In the genomic region with DNA sequence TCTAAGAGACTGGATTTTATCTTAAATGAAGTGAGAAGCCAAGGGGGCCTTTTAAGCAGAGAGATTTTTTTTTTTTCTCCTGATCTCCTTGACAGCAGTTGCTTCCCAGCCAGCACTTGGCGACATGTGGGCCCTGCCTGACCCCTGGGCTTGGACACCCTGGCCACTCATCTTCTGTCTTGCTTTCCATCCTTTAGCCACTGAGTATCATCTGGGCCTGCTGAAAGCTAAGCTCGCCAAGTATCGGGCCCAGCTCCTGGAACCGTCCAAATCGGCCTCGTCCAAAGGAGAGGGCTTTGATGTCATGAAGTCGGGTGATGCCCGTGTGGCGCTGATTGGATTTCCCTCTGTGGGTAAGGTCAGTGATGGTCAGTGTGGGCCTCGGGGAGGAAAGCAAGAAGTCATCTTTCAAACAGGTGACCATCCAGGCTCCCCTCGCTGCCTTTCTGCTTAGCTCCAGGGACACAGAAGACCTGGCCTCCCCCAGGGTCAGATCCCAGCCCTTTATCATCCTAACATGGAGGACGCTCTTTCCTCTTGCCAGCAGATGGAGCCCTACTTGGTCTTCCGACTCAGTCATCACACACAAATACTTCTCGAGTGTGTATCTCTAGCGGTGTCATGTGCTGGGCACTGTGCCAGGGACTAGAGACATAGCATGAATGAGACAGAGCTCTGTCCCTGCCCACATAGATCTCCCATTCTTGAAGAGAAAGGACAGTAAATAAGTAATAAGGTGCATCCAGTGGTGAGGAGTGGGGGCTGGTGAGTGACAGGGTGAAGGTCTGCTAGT, we compare ENCODE assay signal across 8 cellular contexts. TPM values are rescaled to one million over a fixed set of nuclear protein-coding genes. Genes with fewer than 3 reads are reported as not detected.
A peak's percentile ranks its signal among the peaks of the same experiment; 100 is the strongest.
DNase-seq lines count a peak whose midpoint lies in the region; ATAC-seq, FAIRE-seq and TF ChIP-seq lines count a peak whose summit lies in the region.

No MANE protein-coding gene starts in this region.

- H3K27me3 ChIP-seq in Panc1 (ENCODE audit: control insufficient read depth, insufficient read depth, low read length) (no peaks in the 10 kb centered on the region), smooth muscle cell (ENCODE audit: low read depth) (no peaks in the 10 kb centered on the region)

- H4K20me1 ChIP-seq in smooth muscle cell (ENCODE audit: low read depth), result no peaks in the 10 kb centered on the region

- in situ Hi-C loops in Panc1 (cut with HindIII; ENCODE audit: low pct_unique_long_range_greater_than_20kb, low sequenced_read_pairs), result no loop called here

- POLR2A ChIA-PET in A549 (lab: Yijun Ruan, JAX) (interaction anchor here (0.6 kb wide), 1 partner anchor 89 kb away, joined by 3 read pairs; no protein-coding TSS in a partner anchor), GM10248 (lab: Yijun Ruan, JAX) (no interaction called here), Panc1 (lab: Charles Lee) (no interaction called here)

- no peak overlapping the region for H2AFZ ChIP-seq in smooth muscle cell (ENCODE audit: low read depth)

- TF ChIP-seq CTCF in A549 (IDR thresholded peaks at IDR 0.05) (peak; percentile 55), GM10248 (IDR thresholded peaks at IDR 0.05; ENCODE audit: control extremely low read depth, extremely low read depth, low read depth, missing control alignments) (peak; percentile 20), Panc1 (IDR thresholded peaks at IDR 0.05) (peak; percentile 73; the same call in 1 of the 2 replicates), fibroblast of the aortic adventitia (IDR thresholded peaks at IDR 0.05; ENCODE audit: insufficient read depth, low read length) (peak; percentile 30), smooth muscle cell (IDR thresholded peaks at IDR 0.05; ENCODE audit: borderline replicate concordance, insufficient read depth, poor library complexity, severe bottlenecking) (peak; percentile 15)

- no peak for TF ChIP-seq EP300 in A549 (IDR thresholded peaks at IDR 0.05)

- H3K27ac ChIP-seq in A549 (no peak overlapping the region), Panc1 (ENCODE audit: low read length) (no peak overlapping the region), smooth muscle cell (ENCODE audit: low read depth) (no peak overlapping the region)

- H3K9ac ChIP-seq in smooth muscle cell (ENCODE audit: low read depth), result no peak overlapping the region

- no peak for FAIRE-seq in A549 (lab: Jason Lieb, UNC)

- TF ChIP-seq POLR2A in A549 (IDR thresholded peaks at IDR 0.05; ENCODE audit: low read length), result no peak

- peak; percentile 67 to 82 for ATAC-seq in A549
- peak; percentile 79 for ATAC-seq in Panc1
- ATAC-seq in HG03095 (IDR thresholded peaks at IDR 0.05; ENCODE audit: unreplicated experiment), result no peak
- ATAC-seq in HG03520 (IDR thresholded peaks at IDR 0.05; ENCODE audit: unreplicated experiment), result no peak
- ATAC-seq in GM18870 (IDR thresholded peaks at IDR 0.05; ENCODE audit: unreplicated experiment), result no peak

- H3K4me2 ChIP-seq in A549, result no peak overlapping the region
- H3K4me2 ChIP-seq in smooth muscle cell, result no peak overlapping the region

- no peaks in the 10 kb centered on the region for H3F3A ChIP-seq in smooth muscle cell (ENCODE audit: low read depth)

- TSS peak; percentile 33 for BruUV-seq in Panc1 (replicated peaks; lab: Mats Ljungman, UMichigan)

- H3K79me2 ChIP-seq in smooth muscle cell (ENCODE audit: low read depth), result no peaks in the 10 kb centered on the region

- H3K4me3 ChIP-seq in A549, result no peak overlapping the region
- no peak overlapping the region for H3K4me3 ChIP-seq in Panc1 (ENCODE audit: low read depth in 2 of 2, low read length in 2 of 2)
- H3K4me3 ChIP-seq in fibroblast of the aortic adventitia (ENCODE audit: low read depth, low read length), result no peak overlapping the region
- H3K4me3 ChIP-seq in smooth muscle cell, result no peak overlapping the region

- CTCF ChIA-PET in A549 (lab: Yijun Ruan, JAX), result interaction anchor here (1.1 to 1.9 kb wide), 12 partner anchors 8 to 234 kb away, joined by 3 to 7 read pairs (median 4); a partner anchor contains a TSS
- CTCF ChIA-PET in GM10248 (lab: Yijun Ruan, JAX), result no interaction called here
- CTCF ChIA-PET in Panc1 (lab: Charles Lee), result no interaction called here

- intact Hi-C loops in Panc1 (cut with micrococcal nuclease; ENCODE audit: unreplicated experiment), result no loop called here

- H3K36me3 ChIP-seq in Panc1 (ENCODE audit: control insufficient read depth, insufficient read depth, low read length) (no peaks in the 10 kb centered on the region; the same call in none of the 2 replicates), smooth muscle cell (ENCODE audit: low read depth) (peaks cover 3% of the 10 kb centered on the region)

- H3K9me3 ChIP-seq in A549 (no peaks in the 10 kb centered on the region), Panc1 (ENCODE audit: control insufficient read depth, insufficient read depth, low read depth, low read length) (no peaks in the 10 kb centered on the region), smooth muscle cell (replicated peaks; ENCODE audit: low read depth) (no peaks in the 10 kb centered on the region)

- WGBS in A549 (ENCODE audit: missing lambda C conversion rate), result 78% methylated on average over 15 of the region's 15 CpGs
- 89% methylated on average over 15 of the region's 15 CpGs for WGBS in smooth muscle cell (ENCODE audit: low lambda C conversion rate)

- TF ChIP-seq RAD21 in A549 (conservative IDR thresholded peaks at IDR 0.05 in 1 of 2, IDR thresholded peaks at IDR 0.05 in 1 of 2), result no peak

- peaks cover 7% of the 10 kb centered on the region for H3K4me1 ChIP-seq in A549
- H3K4me1 ChIP-seq in Panc1 (ENCODE audit: control insufficient read depth, insufficient read depth, low read length), result peaks cover 3% of the 10 kb centered on the region
- peaks cover under 1% of the 10 kb centered on the region for H3K4me1 ChIP-seq in smooth muscle cell (ENCODE audit: low read depth)

- DNase-seq in A549 (ENCODE audit: low read depth in 1 of 2, low spot score in 1 of 2), result peak; percentile 63 to 77
- DNase-seq in GM10248 (ENCODE audit: extremely low spot score), result no peak
- DNase-seq in Panc1 (ENCODE audit: low read depth, low spot score), result no peak
- DNase-seq in fibroblast of the aortic adventitia (ENCODE audit: low read depth), result peak; percentile 59
- DNase-seq in smooth muscle cell (lab: John Stamatoyannopoulos, UW; ENCODE audit: unreplicated experiment), result no peak

RNA-seq across cellular contexts. Expression of a gene that starts 6.1 kb away (rescaled TPM):
- 41.9 and 44.6 TPM in 2 replicates for polyA plus RNA-seq in A549 (2011; rRNA removed)
- polyA plus RNA-seq in A549 (2012; cell fraction: cytosol; rRNA removed), result 49.7 and 55.9 TPM in 2 replicates
- polyA plus RNA-seq in A549 (2012; cell fraction: nucleus; rRNA removed), result 114 and 125 TPM in 2 replicates
- 48.2 to 51.9 TPM (median 48.3 TPM) in 3 replicates for polyA plus RNA-seq in A549 (2017; fragmentation: RNase III; extraction: RNeasy Plus Mini Kit Qiagen cat#74134 plus additional on column Dnase treatment)
- polyA minus RNA-seq in A549 (2011; rRNA and poly(A)+ RNA removed), result 73.2 and 77.2 TPM in 2 replicates
- total RNA-seq in Panc1 (2021; ENCODE audit: unreplicated experiment), result 42.0 TPM
- polyA plus RNA-seq in Panc1 (2012; ENCODE audit: insufficient read length), result 40.5 TPM
- 7.4 and 25.3 TPM in 2 replicates for total RNA-seq in fibroblast of the aortic adventitia (ENCODE audit: low replicate concordance)
- total RNA-seq in smooth muscle cell, result 24.5 and 25.3 TPM in 2 replicates
- polyA plus RNA-seq in smooth muscle cell, result 32.5 and 36.6 TPM in 2 replicates

RNA-seq across cellular contexts. Expression of a gene that starts 14.7 kb away (rescaled TPM):
- polyA plus RNA-seq in A549 (2011; rRNA removed), result 0.22 and 0.24 TPM in 2 replicates
- polyA plus RNA-seq in A549 (2012; cell fraction: cytosol; rRNA removed), result 0.21 and 0.26 TPM in 2 replicates
- polyA plus RNA-seq in A549 (2012; cell fraction: nucleus; rRNA removed), result 0.91 and 1.1 TPM in 2 replicates
- 0.07 to 0.36 TPM (median 0.26 TPM) in 3 replicates for polyA plus RNA-seq in A549 (2017; fragmentation: RNase III; extraction: RNeasy Plus Mini Kit Qiagen cat#74134 plus additional on column Dnase treatment)
- 0.19 and 0.25 TPM in 2 replicates for polyA minus RNA-seq in A549 (2011; rRNA and poly(A)+ RNA removed)
- total RNA-seq in Panc1 (2021; ENCODE audit: unreplicated experiment), result 0.36 TPM
- polyA plus RNA-seq in Panc1 (2012; ENCODE audit: insufficient read length), result 0.73 TPM
- total RNA-seq in fibroblast of the aortic adventitia (ENCODE audit: low replicate concordance), result 0.45 and 1.6 TPM in 2 replicates
- 2.0 and 2.3 TPM in 2 replicates for total RNA-seq in smooth muscle cell
- polyA plus RNA-seq in smooth muscle cell, result 2.7 and 3.6 TPM in 2 replicates

RNA-seq across cellular contexts. Expression of a gene that starts 54.6 kb away (rescaled TPM):
- polyA plus RNA-seq in A549 (2011; rRNA removed), result 11.2 and 11.9 TPM in 2 replicates
- polyA plus RNA-seq in A549 (2012; cell fraction: cytosol; rRNA removed), result 5.4 and 6.3 TPM in 2 replicates
- polyA plus RNA-seq in A549 (2012; cell fraction: nucleus; rRNA removed), result 3.2 and 4.1 TPM in 2 replicates
- 11.4 to 11.6 TPM (median 11.5 TPM) in 3 replicates for polyA plus RNA-seq in A549 (2017; fragmentation: RNase III; extraction: RNeasy Plus Mini Kit Qiagen cat#74134 plus additional on column Dnase treatment)
- polyA minus RNA-seq in A549 (2011; rRNA and poly(A)+ RNA removed), result 17.4 and 20.3 TPM in 2 replicates
- total RNA-seq in Panc1 (2021; ENCODE audit: unreplicated experiment), result 11.1 TPM
- 6.7 TPM for polyA plus RNA-seq in Panc1 (2012; ENCODE audit: insufficient read length)
- total RNA-seq in fibroblast of the aortic adventitia (ENCODE audit: low replicate concordance), result 5.5 and 7.8 TPM in 2 replicates
- total RNA-seq in smooth muscle cell, result 7.7 and 8.4 TPM in 2 replicates
- polyA plus RNA-seq in smooth muscle cell, result 6.1 and 7.5 TPM in 2 replicates

RNA-seq across cellular contexts. Expression of a gene that starts 54.8 kb away (rescaled TPM):
- polyA plus RNA-seq in A549 (2011; rRNA removed) (20.0 and 22.3 TPM in 2 replicates), A549 (2017; fragmentation: RNase III; extraction: RNeasy Plus Mini Kit Qiagen cat#74134 plus additional on column Dnase treatment) (20.7 to 21.4 TPM (median 21.3 TPM) in 3 replicates), smooth muscle cell (31.0 and 51.9 TPM in 2 replicates)
- 29.6 and 33.3 TPM in 2 replicates for polyA plus RNA-seq in A549 (2012; cell fraction: cytosol; rRNA removed)
- 55.7 and 61.1 TPM in 2 replicates for polyA plus RNA-seq in A549 (2012; cell fraction: nucleus; rRNA removed)
- polyA minus RNA-seq in A549 (2011; rRNA and poly(A)+ RNA removed), result 25.4 and 29.8 TPM in 2 replicates
- total RNA-seq in Panc1 (2021; ENCODE audit: unreplicated experiment) (22.3 TPM), fibroblast of the aortic adventitia (ENCODE audit: low replicate concordance) (17.8 and 43.4 TPM in 2 replicates), smooth muscle cell (9.8 and 32.3 TPM in 2 replicates)
- 23.6 TPM for polyA plus RNA-seq in Panc1 (2012; ENCODE audit: insufficient read length)

Comparison
In these comparisons a context has a peak if more than half of its experiments do, and no peak if none do; other contexts are left out.
1. ATAC-seq: peak in A549 (2 of 2) and Panc1 (single experiment); none in HG03095 (single experiment), HG03520 (single experiment) and GM18870 (single experiment).
2. DNase-seq: peak in A549 (2 of 2) and fibroblast of the aortic adventitia (single experiment); none in GM10248 (single experiment), Panc1 (single experiment) and smooth muscle cell (single experiment).
3. CTCF ChIP-seq: peak in every context shown above with its lines; median percentile 73 in Panc1; 55 in A549; 30 in fibroblast of the aortic adventitia; 20 in GM10248; 15 in smooth muscle cell.